In genomic region chr19:50801107-50801506, GRCh38 we compare ENCODE assay signal across 10 cellular contexts. TPM values are rescaled to one million over a fixed set of nuclear protein-coding genes. Genes with fewer than 3 reads are reported as not detected.
DNase-seq lines count a peak whose midpoint lies in the region; ATAC-seq and TF ChIP-seq lines count a peak whose summit lies in the region.
"Had no signal": no experiment of that assay in that cellular context is flagged by ENCODE, and none has a peak within 500 bp of the region (broad histone marks: within the 10 kb centered on the region; RNA-seq: fewer than 3 reads in every experiment).

No MANE protein-coding gene starts in this region.

- H3K4me1 ChIP-seq in Panc1 (ENCODE audit: control insufficient read depth, insufficient read depth, low read length) = peaks cover 8% of the 10 kb centered on the region

- H3K9me3 ChIP-seq in Panc1 (ENCODE audit: control insufficient read depth, insufficient read depth, low read depth, low read length) = no peaks in the 10 kb centered on the region

- H3K9me3 Mint-ChIP-seq in activated T-cell treated with anti-CD3 and anti-CD28 coated beads, Interleukin-2, amount 50 U/mL, for 24 hours = no peaks in the 10 kb centered on the region
- no peaks in the 10 kb centered on the region for H3K9me3 Mint-ChIP-seq in nephron progenitor cell
- H3K9me3 Mint-ChIP-seq in immature natural killer cell = no peaks in the 10 kb centered on the region
- H3K9me3 Mint-ChIP-seq: stimulated activated memory B cell treated with anti-CD40 and anti-IgM and Interleukin-4, amounts not matched to agents 10 μg/mL and 1 μg/mL and 100 μg/mL, for 72 hours had no signal

- peaks cover 80% of the 10 kb centered on the region for H3K36me3 Mint-ChIP-seq in activated T-cell treated with anti-CD3 and anti-CD28 coated beads, Interleukin-2, amount 50 U/mL, for 24 hours (ENCODE audit: low read depth)
- H3K36me3 Mint-ChIP-seq in nephron progenitor cell (ENCODE audit: low read depth) (peaks cover 26% of the 10 kb centered on the region), immature natural killer cell (peaks cover 5 to 7% (median 5%) of the 10 kb centered on the region in 3 donors)

- TF ChIP-seq CTCF in Panc1 (IDR thresholded peaks at IDR 0.05) (no peak), nephron progenitor cell (IDR thresholded peaks at IDR 0.05) (no peak)

- intact Hi-C loops in Panc1 (cut with micrococcal nuclease; ENCODE audit: unreplicated experiment) = no loop called here

- ATAC-seq in Panc1 = no peak
- ATAC-seq: stimulated activated memory B cell treated with anti-CD40 and anti-IgM and Interleukin-4, amounts not matched to agents 10 μg/mL and 1 μg/mL and 100 μg/mL, for 72 hours had no signal

- H3K4me1 Mint-ChIP-seq in activated T-cell treated with anti-CD3 and anti-CD28 coated beads, Interleukin-2, amount 50 U/mL, for 24 hours (ENCODE audit: low read depth) = peaks cover 37% of the 10 kb centered on the region
- H3K4me1 Mint-ChIP-seq in nephron progenitor cell (peaks cover 41% of the 10 kb centered on the region), immature natural killer cell (peaks cover 26 to 42% of the 10 kb centered on the region in 2 donors)

- in situ Hi-C loops in Panc1 (cut with HindIII; ENCODE audit: low pct_unique_long_range_greater_than_20kb, low sequenced_read_pairs) = no loop called here

- no peak overlapping the region for H3K27ac ChIP-seq in Panc1 (ENCODE audit: low read length)

- no peaks in the 10 kb centered on the region for H3K27me3 ChIP-seq in Panc1 (ENCODE audit: control insufficient read depth, insufficient read depth, low read length)

- POLR2A ChIA-PET in Panc1 (lab: Charles Lee) = no interaction called here

- CTCF ChIA-PET in Panc1 (lab: Charles Lee) = no interaction called here

- no peak for DNase-seq in activated T-cell treated with anti-CD3 and anti-CD28 coated beads, Interleukin-2, amount 50 U/mL, for 24 hours
- no peak for DNase-seq in activated T-cell treated with anti-CD3 and anti-CD28 coated beads, Interleukin-2, amount 50 U/mL, for 1 hour
- DNase-seq in Panc1 (ENCODE audit: low read depth, low spot score) (no peak), nephron progenitor cell (no peak), mesenteric fat pad (ENCODE audit: low spot score) (no peak), immature natural killer cell (no peak)
- DNase-seq: NCI-H226 had no signal

- peak overlapping the region; percentile 99 for H3K4me3 Mint-ChIP-seq in activated T-cell treated with anti-CD3 and anti-CD28 coated beads, Interleukin-2, amount 50 U/mL, for 24 hours
- H3K4me3 Mint-ChIP-seq in nephron progenitor cell (peak overlapping the region; percentile 55), immature natural killer cell (peak overlapping the region in 1 of 5 donors; percentile 1)
- H3K4me3 Mint-ChIP-seq: stimulated activated memory B cell treated with anti-CD40 and anti-IgM and Interleukin-4, amounts not matched to agents 10 μg/mL and 1 μg/mL and 100 μg/mL, for 72 hours had no signal

- H3K27me3 Mint-ChIP-seq in activated T-cell treated with anti-CD3 and anti-CD28 coated beads, Interleukin-2, amount 50 U/mL, for 24 hours = no peaks in the 10 kb centered on the region
- H3K27me3 Mint-ChIP-seq in nephron progenitor cell (ENCODE audit: low read depth, poor library complexity) (no peaks in the 10 kb centered on the region), immature natural killer cell (ENCODE audit: low read depth in 3 of 3) (peaks cover 5 to 11% (median 11%) of the 10 kb centered on the region in 3 donors)
- H3K27me3 Mint-ChIP-seq: stimulated activated memory B cell treated with anti-CD40 and anti-IgM and Interleukin-4, amounts not matched to agents 10 μg/mL and 1 μg/mL and 100 μg/mL, for 72 hours had no signal

- BruUV-seq in Panc1 (replicated peaks; lab: Mats Ljungman, UMichigan) = TSS peak; percentile 54

- H3K36me3 ChIP-seq in Panc1 (ENCODE audit: control insufficient read depth, insufficient read depth, low read length) = peaks cover 13% of the 10 kb centered on the region

- peak overlapping the region; percentile 88 for H3K27ac Mint-ChIP-seq in activated T-cell treated with anti-CD3 and anti-CD28 coated beads, Interleukin-2, amount 50 U/mL, for 24 hours
- H3K27ac Mint-ChIP-seq in nephron progenitor cell (no peak overlapping the region), immature natural killer cell (no peak overlapping the region)
- H3K27ac Mint-ChIP-seq: stimulated activated memory B cell treated with anti-CD40 and anti-IgM and Interleukin-4, amounts not matched to agents 10 μg/mL and 1 μg/mL and 100 μg/mL, for 72 hours had no signal

- H3K4me3 ChIP-seq in Panc1 (ENCODE audit: low read depth in 2 of 2, low read length in 2 of 2) = no peak overlapping the region

RNA-seq across cellular contexts. Expression of gene ACP4, which starts 10.9 kb away (rescaled TPM):
- total RNA-seq in Panc1 (2021; ENCODE audit: unreplicated experiment) (not detected), mesenteric fat pad (not detected)
- 0.16 TPM for polyA plus RNA-seq in Panc1 (2012; ENCODE audit: insufficient read length)
- polyA plus RNA-seq in immature natural killer cell = not detected
- total RNA-seq: mononuclear cell, renal cortical epithelial cell had no signal

RNA-seq across cellular contexts. Expression of gene KLK1, which starts 22.5 kb away (rescaled TPM):
- total RNA-seq in Panc1 (2021; ENCODE audit: unreplicated experiment) = 0.31 TPM
- polyA plus RNA-seq in Panc1 (2012; ENCODE audit: insufficient read length) = not detected
- 1.1 TPM for total RNA-seq in mesenteric fat pad
- not detected for polyA plus RNA-seq in immature natural killer cell
- total RNA-seq: mononuclear cell, renal cortical epithelial cell had no signal

RNA-seq across cellular contexts. Expression of gene GPR32, which starts 30.8 kb away (rescaled TPM):
- total RNA-seq in Panc1 (2021; ENCODE audit: unreplicated experiment) (not detected), mesenteric fat pad (not detected)
- not detected for polyA plus RNA-seq in Panc1 (2012; ENCODE audit: insufficient read length)
- polyA plus RNA-seq in immature natural killer cell = not detected
- total RNA-seq: mononuclear cell, renal cortical epithelial cell had no signal

RNA-seq across cellular contexts. Expression of gene KLK15, which starts 32.3 kb away (rescaled TPM):
- total RNA-seq in Panc1 (2021; ENCODE audit: unreplicated experiment) = not detected
- polyA plus RNA-seq in Panc1 (2012; ENCODE audit: insufficient read length) = not detected
- total RNA-seq in mesenteric fat pad = not detected
- not detected for polyA plus RNA-seq in immature natural killer cell
- total RNA-seq: mononuclear cell, renal cortical epithelial cell had no signal

RNA-seq across cellular contexts. Expression of gene KLK3, which starts 53.6 kb away (rescaled TPM):
- not detected for total RNA-seq in Panc1 (2021; ENCODE audit: unreplicated experiment)
- polyA plus RNA-seq in Panc1 (2012; ENCODE audit: insufficient read length) = not detected
- total RNA-seq in mesenteric fat pad = not detected
- polyA plus RNA-seq in immature natural killer cell = not detected
- total RNA-seq: renal cortical epithelial cell had no signal
